Comparison of ENCODE assay signal across 16 cellular contexts in genomic region chr18:76992226-76993084, GRCh38.
"Had no signal": no experiment of that assay in that cellular context is flagged by ENCODE, and none has a peak within 500 bp of the region (broad histone marks: within the 10 kb centered on the region; RNA-seq: fewer than 3 reads in every experiment).

No MANE protein-coding gene starts in this region.

- H2AFZ ChIP-seq: hepatocyte had no signal

- H3K9me3 Mint-ChIP-seq: activated CD4-positive, alpha-beta memory T cell treated with anti-CD3 and anti-CD28 coated beads for 36 hours; activated naive CD8-positive, alpha-beta T cell treated with anti-CD3 and anti-CD28 coated beads, Interleukin-2, amount 50 U/mL, for 24 hours; activated T-helper 1 cell treated with anti-CD3 and anti-CD28 coated beads, Interleukin-12 subunit alpha, Interleukin-12 subunit beta, Interleukin-2, Interleukin-4 antibody, amounts not matched to agents 30 ng/mL and 10 ng/mL and 1 ng/mL, durations not matched to agents 14 hours and 24 hours and 36 hours; naive B cell; T-helper 2 cell treated with Interferon-gamma antibody and Interleukin-4, amounts not matched to agents 5 μg/mL and 100 μg/mL, for 36 hours had no signal

- H3K27me3 Mint-ChIP-seq: activated CD4-positive, alpha-beta memory T cell treated with anti-CD3 and anti-CD28 coated beads for 36 hours; activated naive CD8-positive, alpha-beta T cell treated with anti-CD3 and anti-CD28 coated beads, Interleukin-2, amount 50 U/mL, for 24 hours had no signal

- H3K4me1 Mint-ChIP-seq: activated naive CD8-positive, alpha-beta T cell treated with anti-CD3 and anti-CD28 coated beads, Interleukin-2, amount 50 U/mL, for 24 hours had no signal

- H3K27me3 ChIP-seq: ascending aorta, hepatocyte, SJCRH30, stomach, tibial artery had no signal

- ATAC-seq: activated naive CD8-positive, alpha-beta T cell treated with anti-CD3 and anti-CD28 coated beads, Interleukin-2, amount 50 U/mL, for 24 hours; psoas muscle; sciatic nerve had no signal

- H3K4me2 ChIP-seq: hepatocyte had no signal

- H3K79me2 ChIP-seq: hepatocyte had no signal

- H3K36me3 ChIP-seq: ascending aorta, SJCRH30, stomach, tibial artery had no signal

- H3K4me3 Mint-ChIP-seq: activated CD4-positive, alpha-beta memory T cell treated with anti-CD3 and anti-CD28 coated beads for 36 hours; activated naive CD8-positive, alpha-beta T cell treated with anti-CD3 and anti-CD28 coated beads, Interleukin-2, amount 50 U/mL, for 24 hours; activated T-helper 1 cell treated with anti-CD3 and anti-CD28 coated beads, Interleukin-12 subunit alpha, Interleukin-12 subunit beta, Interleukin-2, Interleukin-4 antibody, amounts not matched to agents 30 ng/mL and 10 ng/mL and 1 ng/mL, durations not matched to agents 14 hours and 24 hours and 36 hours; naive B cell; T-helper 2 cell treated with Interferon-gamma antibody and Interleukin-4, amounts not matched to agents 5 μg/mL and 100 μg/mL, for 36 hours had no signal

- DNase-seq: activated CD4-positive, alpha-beta memory T cell treated with anti-CD3 and anti-CD28 coated beads for 36 hours; activated CD4-positive, CD25-positive, alpha-beta regulatory T cell treated with anti-CD3 and anti-CD28 coated beads, Interleukin-2, amount 50 U/mL, for 72 hours; activated naive CD4-positive, alpha-beta T cell treated with Interleukin-2 at 50 U/mL for 16 hours; activated naive CD8-positive, alpha-beta T cell treated with anti-CD3 and anti-CD28 coated beads, Interleukin-2, amount 50 U/mL, for 24 hours; naive B cell; occipital lobe; psoas muscle; SJCRH30; stomach; SW 1271; tibial artery had no signal

- H3K27ac ChIP-seq: ascending aorta, psoas muscle, SJCRH30, stomach, tibial artery had no signal

- H3K36me3 Mint-ChIP-seq: activated CD4-positive, alpha-beta memory T cell treated with anti-CD3 and anti-CD28 coated beads for 36 hours; naive B cell had no signal

- H3K4me1 ChIP-seq: ascending aorta, psoas muscle, SJCRH30, stomach, tibial artery had no signal

- H3K9me3 ChIP-seq: ascending aorta, psoas muscle, SJCRH30, stomach, tibial artery had no signal

- H3K4me3 ChIP-seq: ascending aorta, hepatocyte, psoas muscle, SJCRH30, stomach, tibial artery had no signal

- H3K27ac Mint-ChIP-seq: activated CD4-positive, alpha-beta memory T cell treated with anti-CD3 and anti-CD28 coated beads for 36 hours; activated naive CD8-positive, alpha-beta T cell treated with anti-CD3 and anti-CD28 coated beads, Interleukin-2, amount 50 U/mL, for 24 hours; activated T-helper 1 cell treated with anti-CD3 and anti-CD28 coated beads, Interleukin-12 subunit alpha, Interleukin-12 subunit beta, Interleukin-2, Interleukin-4 antibody, amounts not matched to agents 30 ng/mL and 10 ng/mL and 1 ng/mL, durations not matched to agents 14 hours and 24 hours and 36 hours; T-helper 2 cell treated with Interferon-gamma antibody and Interleukin-4, amounts not matched to agents 5 μg/mL and 100 μg/mL, for 36 hours had no signal
